ENCODE assay signal across 1 cellular context in the genomic region with DNA sequence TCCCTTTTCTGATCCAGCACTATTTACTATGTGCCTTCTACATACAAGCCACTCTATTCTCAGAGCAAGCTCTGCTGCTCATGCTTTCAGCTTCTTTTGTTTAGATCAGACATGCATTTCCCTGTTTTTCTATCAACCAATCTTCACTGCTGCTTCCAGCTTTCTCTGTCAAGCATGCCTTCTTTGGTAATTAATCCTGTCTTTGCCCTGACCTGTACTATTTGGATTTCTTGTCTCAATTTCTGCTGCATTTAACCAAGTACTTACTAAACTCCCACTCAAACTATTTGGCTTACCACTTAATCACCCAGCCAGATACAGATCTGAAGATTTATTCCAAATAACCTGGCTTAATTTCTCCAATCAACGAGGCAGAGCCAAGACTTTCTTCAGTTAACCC.
TF ChIP-seq lines count a peak whose summit lies in the region.

No MANE protein-coding gene starts in this region.

TF ChIP-seq in H1, 55 proteins besides CTCF, POLR2A, EP300 and RAD21:
- no peak for TF ChIP-seq RBBP5 (IDR thresholded peaks at IDR 0.05; ENCODE audit: borderline replicate concordance, low read depth, low read length)
- no peak for TF ChIP-seq KDM4A (IDR thresholded peaks at IDR 0.05; ENCODE audit: low read depth, low read length, severe bottlenecking)
- TF ChIP-seq ZNF274 (IDR thresholded peaks at IDR 0.05; ENCODE audit: borderline replicate concordance, extremely low read depth, low read length) = no peak
- TF ChIP-seq TBP (IDR thresholded peaks at IDR 0.05; ENCODE audit: low read depth, low read length) = no peak
- TF ChIP-seq HDAC2 (IDR thresholded peaks at IDR 0.05; ENCODE audit: borderline replicate concordance in 1 of 2, low read depth in 2 of 2, low read length in 2 of 2) = no peak
- no peak for TF ChIP-seq YY1 (IDR thresholded peaks at IDR 0.05; ENCODE audit: low read depth, low read length)
- no peak for TF ChIP-seq EGR1 (IDR thresholded peaks at IDR 0.05; ENCODE audit: borderline replicate concordance, low read depth, low read length)
- TF ChIP-seq BACH1 (IDR thresholded peaks at IDR 0.05; ENCODE audit: low read length) = no peak
- TF ChIP-seq SP2 (IDR thresholded peaks at IDR 0.05; ENCODE audit: low read length) = no peak
- no peak for TF ChIP-seq SP4 (IDR thresholded peaks at IDR 0.05; ENCODE audit: low read length)
- no peak for TF ChIP-seq CBX5 (IDR thresholded peaks at IDR 0.05; ENCODE audit: low read depth, low read length)
